Comparison of ENCODE assay signal across 8 cellular contexts in the genomic region with DNA sequence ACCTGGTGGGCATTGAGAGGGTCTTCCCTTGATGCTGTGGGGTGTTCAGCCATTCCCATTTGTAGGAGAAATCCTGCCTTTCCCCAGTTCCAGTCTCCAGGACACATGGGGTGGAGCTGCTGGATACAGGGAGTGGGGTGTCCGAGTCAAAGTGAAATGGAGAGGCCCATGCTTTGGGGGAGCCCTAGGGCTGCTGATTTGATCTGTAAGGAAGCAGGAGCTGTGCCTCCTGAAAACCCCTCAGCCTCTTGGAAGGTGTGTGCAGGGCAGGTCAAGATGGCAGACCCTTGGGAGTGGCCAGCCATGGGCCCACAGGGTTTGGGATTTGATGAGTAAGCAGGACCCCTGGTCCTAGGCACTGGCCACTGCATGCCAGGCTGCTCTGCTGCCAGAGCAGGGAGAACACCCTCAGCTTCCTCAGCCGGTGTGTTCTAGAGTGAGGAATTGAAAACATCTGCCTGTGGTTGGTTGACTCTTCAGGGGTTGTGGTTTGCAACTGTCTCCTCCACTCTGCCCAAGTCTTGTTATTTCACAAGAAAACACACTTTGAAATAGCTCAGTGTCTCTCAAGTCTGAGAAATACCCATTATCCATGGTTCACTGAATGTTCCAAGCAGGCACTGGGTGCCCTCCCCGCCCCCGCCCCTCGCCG.
DNase-seq lines count a peak whose midpoint lies in the region; ATAC-seq and TF ChIP-seq lines count a peak whose summit lies in the region.

No MANE protein-coding gene starts in this region.

- intact Hi-C loops in activated naive CD4-positive, alpha-beta T cell treated with anti-CD3 and anti-CD28 coated beads for 36 hours (cut with micrococcal nuclease), result no loop called here
- intact Hi-C loops in thyroid gland (cut with DNase I), result no loop called here

- no peaks in the 10 kb centered on the region for H3K9me3 Mint-ChIP-seq in activated naive CD4-positive, alpha-beta T cell treated with anti-CD3 and anti-CD28 coated beads, Interleukin-2, amount 10 ng/mL, durations not matched to agents 7 days and 5 days
- H3K9me3 Mint-ChIP-seq in activated naive CD4-positive, alpha-beta T cell treated with anti-CD3 and anti-CD28 coated beads for 36 hours, result no peaks in the 10 kb centered on the region

- H3K27me3 ChIP-seq in thyroid gland, result no peaks in the 10 kb centered on the region

- peak overlapping the region; percentile 72 to 94 (median 85) for H3K27ac ChIP-seq in thyroid gland

- peaks cover 19% of the 10 kb centered on the region for H3K4me1 Mint-ChIP-seq in activated naive CD4-positive, alpha-beta T cell treated with anti-CD3 and anti-CD28 coated beads, Interleukin-2, amount 10 ng/mL, durations not matched to agents 7 days and 5 days
- no peaks in the 10 kb centered on the region for H3K4me1 Mint-ChIP-seq in activated naive CD4-positive, alpha-beta T cell treated with anti-CD3 and anti-CD28 coated beads for 36 hours (ENCODE audit: low read depth)

- H3K27ac Mint-ChIP-seq in activated naive CD4-positive, alpha-beta T cell treated with anti-CD3 and anti-CD28 coated beads, Interleukin-2, amount 10 ng/mL, durations not matched to agents 7 days and 5 days, result peak overlapping the region; percentile 33
- H3K27ac Mint-ChIP-seq in activated naive CD4-positive, alpha-beta T cell treated with anti-CD3 and anti-CD28 coated beads for 36 hours, result no peak overlapping the region

- ATAC-seq in activated CD4-positive, CD25-positive, alpha-beta regulatory T cell treated with anti-CD3 and anti-CD28 coated beads, Interleukin-2, amount 50 U/mL, for 24 hours, result no peak

- H3K9me3 ChIP-seq in thyroid gland, result no peaks in the 10 kb centered on the region

- peaks cover 0 to 1% of the 10 kb centered on the region in 2 donors for H3K36me3 ChIP-seq in thyroid gland

- H3K36me3 Mint-ChIP-seq in activated naive CD4-positive, alpha-beta T cell treated with anti-CD3 and anti-CD28 coated beads, Interleukin-2, amount 10 ng/mL, durations not matched to agents 7 days and 5 days, result peaks cover 75% of the 10 kb centered on the region
- H3K36me3 Mint-ChIP-seq in activated naive CD4-positive, alpha-beta T cell treated with anti-CD3 and anti-CD28 coated beads for 36 hours (ENCODE audit: low read depth), result peaks cover 45% of the 10 kb centered on the region

- TF ChIP-seq CTCF in choroid plexus epithelial cell (conservative IDR thresholded peaks at IDR 0.05; ENCODE audit: low read depth, low read length) (no peak), thyroid gland (IDR thresholded peaks at IDR 0.05) (no peak)

- H3K4me1 ChIP-seq in thyroid gland, result peaks cover 22% of the 10 kb centered on the region in 2 donors

- H3K4me3 ChIP-seq in Jurkat, Clone E6-1 (ENCODE audit: low read length), result peak overlapping the region; percentile 55
- no peak overlapping the region for H3K4me3 ChIP-seq in choroid plexus epithelial cell (ENCODE audit: low read depth, low read length)
- peak overlapping the region in 1 of 3 donors; percentile 23 for H3K4me3 ChIP-seq in thyroid gland (replicated peaks in 1 of 3)

- WGBS in thyroid gland, 2 donors, result 42 to 43% methylated on average over 3 to 6 of the region's 6 CpGs

- peak; percentile 39 for DNase-seq in activated naive CD4-positive, alpha-beta T cell treated with anti-CD3 and anti-CD28 coated beads, Interleukin-2, amount 10 ng/mL, durations not matched to agents 7 days and 5 days
- no peak for DNase-seq in activated naive CD4-positive, alpha-beta T cell treated with anti-CD3 and anti-CD28 coated beads for 36 hours
- peak; percentile 96 for DNase-seq in Jurkat, Clone E6-1 (ENCODE audit: low read depth, low spot score)
- peak; percentile 94 for DNase-seq in choroid plexus epithelial cell (ENCODE audit: low read depth)
- peak in 1 of 2 donors; percentile 69 for DNase-seq in thyroid gland
- no peak for DNase-seq in anterior cingulate cortex (lab: John Stamatoyannopoulos, UW)
- DNase-seq in islet precursor cell, result no peak

- no peak for TF ChIP-seq POLR2A in thyroid gland (IDR thresholded peaks at IDR 0.05)

- H3K27me3 Mint-ChIP-seq in activated naive CD4-positive, alpha-beta T cell treated with anti-CD3 and anti-CD28 coated beads, Interleukin-2, amount 10 ng/mL, durations not matched to agents 7 days and 5 days, result no peaks in the 10 kb centered on the region
- H3K27me3 Mint-ChIP-seq in activated naive CD4-positive, alpha-beta T cell treated with anti-CD3 and anti-CD28 coated beads for 36 hours (ENCODE audit: low read depth), result no peaks in the 10 kb centered on the region

- no peak overlapping the region for H3K4me3 Mint-ChIP-seq in activated naive CD4-positive, alpha-beta T cell treated with anti-CD3 and anti-CD28 coated beads, Interleukin-2, amount 10 ng/mL, durations not matched to agents 7 days and 5 days
- H3K4me3 Mint-ChIP-seq in activated naive CD4-positive, alpha-beta T cell treated with anti-CD3 and anti-CD28 coated beads for 36 hours, result no peak overlapping the region

- CTCF ChIA-PET in activated naive CD4-positive, alpha-beta T cell treated with anti-CD3 and anti-CD28 coated beads, Interleukin-2, amount 10 ng/mL, durations not matched to agents 7 days and 5 days (lab: Charles Lee), result interaction anchor here (0.7 to 1.6 kb wide), 3 partner anchors 14 to 329 kb away, joined by 3 to 8 read pairs (median 4); no protein-coding TSS in a partner anchor
- CTCF ChIA-PET in activated naive CD4-positive, alpha-beta T cell treated with anti-CD3 and anti-CD28 coated beads for 36 hours (lab: Charles Lee), result interaction anchor here (1.0 to 1.6 kb wide), 2 partner anchors 9 to 60 kb away, joined by 3 to 6 read pairs; no protein-coding TSS in a partner anchor

Comparison
In these comparisons a context has a peak if more than half of its experiments do, and no peak if none do; other contexts are left out.
1. DNase-seq: peak in activated naive CD4-positive, alpha-beta T cell treated with anti-CD3 and anti-CD28 coated beads, Interleukin-2, amount 10 ng/mL, durations not matched to agents 7 days and 5 days (single experiment), Jurkat, Clone E6-1 (single experiment) and choroid plexus epithelial cell (single experiment); none in activated naive CD4-positive, alpha-beta T cell treated with anti-CD3 and anti-CD28 coated beads for 36 hours (single experiment), anterior cingulate cortex (0 of 58) and islet precursor cell (single experiment).